ENCODE assay signal across 19 cellular contexts in the genomic region with DNA sequence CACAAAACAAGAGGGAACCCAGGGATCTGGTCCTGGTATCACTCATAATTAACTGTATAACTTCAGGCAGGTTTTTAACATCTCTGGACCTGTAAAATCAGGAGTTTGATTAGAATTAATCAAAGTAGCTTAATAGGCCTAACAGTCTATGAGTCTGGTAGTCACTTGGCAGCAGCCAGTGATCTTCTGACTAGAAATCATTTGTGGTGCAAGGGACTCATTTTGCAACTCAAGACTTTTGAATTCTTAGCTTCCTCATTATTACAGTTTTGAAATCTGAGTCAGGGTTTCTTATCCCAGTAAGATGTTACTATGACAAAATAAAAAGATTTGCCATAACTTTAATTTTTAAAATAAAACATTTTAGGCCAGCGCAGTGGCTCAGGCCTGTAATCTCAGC.
DNase-seq lines count a peak whose midpoint lies in the region; TF ChIP-seq lines count a peak whose summit lies in the region.
"Had no signal": no experiment of that assay in that cellular context is flagged by ENCODE, and none has a peak within 500 bp of the region (broad histone marks: within the 10 kb centered on the region; RNA-seq: fewer than 3 reads in every experiment).

No MANE protein-coding gene starts in this region.

- H3K27ac ChIP-seq in Karpas-422 (ENCODE audit: low read length): peak overlapping the region; percentile 38
- peak overlapping the region; percentile 89 for H3K27ac ChIP-seq in neutrophil
- H3K27ac ChIP-seq in RWPE1: no peak overlapping the region
- H3K27ac ChIP-seq: ascending aorta, C4-2B had no signal

- no peak overlapping the region for H3K9ac ChIP-seq in Karpas-422 (ENCODE audit: low read length)

- H4K20me1 ChIP-seq in Karpas-422 (ENCODE audit: insufficient read depth, low read depth, low read length): no peaks in the 10 kb centered on the region

- H3K36me3 ChIP-seq in Karpas-422 (ENCODE audit: insufficient read depth, low read length) (peaks cover 17% of the 10 kb centered on the region), neutrophil (peaks cover 4% of the 10 kb centered on the region), H7 (replicated peaks; ENCODE audit: control insufficient read depth, insufficient read depth, low read length) (no peaks in the 10 kb centered on the region; the same call in 1 of the 2 replicates)

- H3K9me2 ChIP-seq in Karpas-422 (replicated peaks; ENCODE audit: insufficient read depth, low read length): no peaks in the 10 kb centered on the region

- no peaks in the 10 kb centered on the region for H3K9me3 ChIP-seq in Karpas-422 (ENCODE audit: low read length)
- H3K9me3 ChIP-seq in neutrophil: no peaks in the 10 kb centered on the region
- H3K9me3 ChIP-seq: ascending aorta, gastrocnemius medialis had no signal

- H3K4me3 ChIP-seq in Karpas-422 (ENCODE audit: low read length) (no peak overlapping the region), neutrophil (ENCODE audit: low read depth in 1 of 2, low read length in 1 of 2) (no peak overlapping the region), H7 (ENCODE audit: insufficient read depth, low read depth, low read length) (no peak overlapping the region)
- H3K4me3 ChIP-seq: ascending aorta, gastrocnemius medialis had no signal

- POLR2A ChIA-PET in RWPE1 (lab: Yijun Ruan, JAX; ENCODE audit: low non-redundant PET): no interaction called here

- peak; percentile 70 for DNase-seq in AG20443 (ENCODE audit: low spot score)
- DNase-seq in Karpas-422: no peak
- peak; percentile 85 for DNase-seq in amniotic epithelial cell (ENCODE audit: low read depth)
- DNase-seq in H7: no peak
- DNase-seq in T-helper 1 cell: no peak
- no peak for DNase-seq in RWPE1 (ENCODE audit: low spot score)
- no peak for DNase-seq in NCI-H82 treated with DMSO at 0.1 percent for 48 hours (lab: John Stamatoyannopoulos, UW; ENCODE audit: unreplicated experiment)
- DNase-seq: activated CD8-positive, alpha-beta T cell treated with anti-CD3 and anti-CD28 coated beads for 36 hours; DND-41; gastrocnemius medialis; NCI-H2029; NCI-H82; nucleus accumbens; SHP77 treated with DMSO at 0.1 percent for 48 hours; stimulated activated CD4-positive, alpha-beta T cell treated with anti-CD3 and anti-CD28 coated beads, Interleukin-12 subunit alpha, Interleukin-12 subunit beta, amount 100 ng/mL, for 4 hours; substantia nigra had no signal

- H3K27me3 ChIP-seq in Karpas-422 (ENCODE audit: low read length): no peaks in the 10 kb centered on the region
- no peaks in the 10 kb centered on the region for H3K27me3 ChIP-seq in neutrophil
- no peaks in the 10 kb centered on the region for H3K27me3 ChIP-seq in H7 (ENCODE audit: control insufficient read depth, insufficient read depth, low read length)
- H3K27me3 ChIP-seq: ascending aorta, gastrocnemius medialis had no signal

- H2AFZ ChIP-seq in Karpas-422 (ENCODE audit: low read length): no peak overlapping the region

- TF ChIP-seq CTCF in neutrophil (IDR thresholded peaks at IDR 0.05) (no peak), RWPE1 (conservative IDR thresholded peaks at IDR 0.05; ENCODE audit: low read depth) (no peak)

- H3K4me2 ChIP-seq in Karpas-422 (ENCODE audit: low read depth, low read length, poor library complexity, severe bottlenecking): no peak overlapping the region

- peaks cover 72% of the 10 kb centered on the region for H3K4me1 ChIP-seq in Karpas-422 (ENCODE audit: low read length)
- H3K4me1 ChIP-seq in neutrophil (ENCODE audit: control insufficient read depth in 1 of 2, insufficient read depth in 1 of 2, low read depth in 1 of 2, low read length in 1 of 2): peaks cover 32 to 61% of the 10 kb centered on the region in 2 experiments
- H3K4me1 ChIP-seq: ascending aorta had no signal

- peaks cover 90% of the 10 kb centered on the region for H3K79me2 ChIP-seq in Karpas-422 (ENCODE audit: low read length)

- CTCF ChIA-PET in RWPE1 (lab: Yijun Ruan, JAX): interaction anchor here (0.6 to 0.7 kb wide), 2 partner anchors 15 to 25 kb away, joined by 3 to 4 read pairs; no protein-coding TSS in a partner anchor

Comparison
In these comparisons a context has a peak if more than half of its experiments do, and no peak if none do; other contexts are left out.
1. DNase-seq: peak in AG20443 (single experiment) and amniotic epithelial cell (single experiment); none in Karpas-422 (single experiment), H7 (single experiment), T-helper 1 cell (0 of 5), RWPE1 (single experiment) and NCI-H82 treated with DMSO at 0.1 percent for 48 hours (single experiment).